In the genomic region with DNA sequence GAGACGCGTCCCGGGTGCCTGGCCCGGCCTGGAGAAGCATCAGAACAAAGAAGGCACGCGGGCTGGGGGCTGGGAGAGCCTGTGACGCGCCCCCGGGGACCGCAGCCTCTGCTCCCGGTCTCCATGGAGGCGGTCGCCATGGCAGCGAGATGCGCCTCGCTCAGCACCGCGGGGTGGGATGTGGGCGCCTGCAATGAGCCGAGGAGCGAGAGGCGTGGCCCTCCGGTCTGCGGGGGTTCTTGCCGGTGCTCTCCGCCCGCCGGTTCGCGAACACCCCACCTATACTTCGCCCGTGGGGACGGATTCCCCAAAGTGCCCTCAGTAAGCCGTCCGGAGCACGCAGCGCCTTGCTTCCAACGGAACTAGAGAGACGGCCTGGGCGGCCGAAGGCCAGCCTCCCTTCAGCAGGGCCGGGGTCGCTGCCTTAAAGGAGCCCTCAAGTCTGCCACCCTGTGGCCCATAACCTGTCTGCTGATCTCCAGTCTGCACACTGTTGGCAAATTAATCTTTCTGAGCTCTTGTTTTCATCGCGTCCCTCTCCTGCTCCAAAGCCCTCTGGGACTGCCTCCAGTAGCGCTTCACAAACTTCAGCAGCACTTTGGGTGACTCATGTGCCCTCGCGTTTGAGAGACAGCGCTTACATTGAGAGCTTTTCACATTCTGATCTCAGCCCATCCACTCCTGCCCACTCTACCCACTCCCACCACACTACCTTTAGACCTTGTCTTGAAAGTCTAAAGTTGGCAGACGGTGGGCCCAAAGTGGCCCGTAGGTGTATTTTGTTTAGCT, we compare ENCODE assay signal across 8 cellular contexts. TPM values are rescaled to one million over a fixed set of nuclear protein-coding genes. Genes with fewer than 3 reads are reported as not detected.
DNase-seq lines count a peak whose midpoint lies in the region; ATAC-seq and TF ChIP-seq lines count a peak whose summit lies in the region.

No MANE protein-coding gene starts in this region.

- peaks cover 15% of the 10 kb centered on the region for H4K20me1 ChIP-seq in PC-3 (ENCODE audit: low read length)

- no peaks in the 10 kb centered on the region for H3K9me3 Mint-ChIP-seq in CD8-positive, alpha-beta memory T cell
- H3K9me3 Mint-ChIP-seq in activated T-cell treated with anti-CD3 and anti-CD28 coated beads, Interleukin-2, amount 50 U/mL, for 4 hours: no peaks in the 10 kb centered on the region
- peaks cover 0 to 2% (median 0%) of the 10 kb centered on the region in 11 donors for H3K9me3 Mint-ChIP-seq in naive thymus-derived CD4-positive, alpha-beta T cell
- H3K9me3 Mint-ChIP-seq in stimulated activated memory B cell treated with anti-CD40 and anti-IgM and Interleukin-4, amounts not matched to agents 10 μg/mL and 1 μg/mL and 100 μg/mL, for 72 hours: no peaks in the 10 kb centered on the region

- H3K4me1 ChIP-seq in CD8-positive, alpha-beta memory T cell (ENCODE audit: insufficient read depth, low read length): peaks cover 22% of the 10 kb centered on the region
- H3K4me1 ChIP-seq in HUES6 (ENCODE audit: control insufficient read depth, insufficient read depth, low read length): peaks cover 13% of the 10 kb centered on the region
- H3K4me1 ChIP-seq in PC-3 (ENCODE audit: insufficient read depth, low read length): peaks cover 38% of the 10 kb centered on the region
- peaks cover 28 to 59% (median 56%) of the 10 kb centered on the region in 4 donors for H3K4me1 ChIP-seq in esophagus muscularis mucosa
- H3K4me1 ChIP-seq in naive thymus-derived CD4-positive, alpha-beta T cell (ENCODE audit: control insufficient read depth in 2 of 2, insufficient read depth in 2 of 2, low read length in 2 of 2): peaks cover 6 to 13% of the 10 kb centered on the region in 2 donors

- intact Hi-C loops in PC-3 (cut with micrococcal nuclease): loop anchor here (5.0 kb wide), 2 partner anchors 46 to 91 kb away; no protein-coding TSS in a partner anchor
- intact Hi-C loops in esophagus muscularis mucosa (cut with DNase I): no loop called here
- intact Hi-C loops in naive thymus-derived CD4-positive, alpha-beta T cell (cut with micrococcal nuclease): loop anchor here (1.0 to 10.0 kb wide), 16 partner anchors 9 to 1356 kb away; a partner anchor contains a TSS

- H3K9me2 ChIP-seq in PC-3 (replicated peaks; ENCODE audit: low read length): no peaks in the 10 kb centered on the region

- peak overlapping the region; percentile 79 for H3K9ac ChIP-seq in HUES6 (ENCODE audit: low read length)
- peak overlapping the region; percentile 93 for H3K9ac ChIP-seq in PC-3 (ENCODE audit: low read length)

- TF ChIP-seq EP300 in esophagus muscularis mucosa (IDR thresholded peaks at IDR 0.05): no peak

- peak; percentile 37 for ATAC-seq in GM19467 (IDR thresholded peaks at IDR 0.05; ENCODE audit: unreplicated experiment)
- peak; percentile 44 for ATAC-seq in PC-3
- ATAC-seq in activated T-cell treated with anti-CD3 and anti-CD28 coated beads, Interleukin-2, amount 50 U/mL, for 4 hours: peak; percentile 64 to 67
- ATAC-seq in naive thymus-derived CD4-positive, alpha-beta T cell: peak; percentile 72
- peak; percentile 73 for ATAC-seq in stimulated activated memory B cell treated with anti-CD40 and anti-IgM and Interleukin-4, amounts not matched to agents 10 μg/mL and 1 μg/mL and 100 μg/mL, for 72 hours

- peaks cover 40% of the 10 kb centered on the region for H3K79me2 ChIP-seq in PC-3 (ENCODE audit: low read length)

- no peaks in the 10 kb centered on the region for H3K9me3 ChIP-seq in CD8-positive, alpha-beta memory T cell (ENCODE audit: low read length)
- no peaks in the 10 kb centered on the region for H3K9me3 ChIP-seq in HUES6 (ENCODE audit: control insufficient read depth, insufficient read depth, low read depth, low read length)
- no peaks in the 10 kb centered on the region for H3K9me3 ChIP-seq in PC-3 (ENCODE audit: low read length)
- no peaks in the 10 kb centered on the region for H3K9me3 ChIP-seq in esophagus muscularis mucosa
- H3K9me3 ChIP-seq in naive thymus-derived CD4-positive, alpha-beta T cell (ENCODE audit: control insufficient read depth in 2 of 3, low read length in 3 of 3): no peaks in the 10 kb centered on the region

- TSS peak; percentile 23 for BruUV-seq in PC-3 (replicated peaks; lab: Mats Ljungman, UMichigan)

- H3K4me3 ChIP-seq in CD8-positive, alpha-beta memory T cell (ENCODE audit: low read length): peak overlapping the region; percentile 91
- H3K4me3 ChIP-seq in HUES6 (ENCODE audit: low read depth, low read length): peak overlapping the region; percentile 96
- H3K4me3 ChIP-seq in PC-3 (ENCODE audit: low read length): peak overlapping the region; percentile 98
- H3K4me3 ChIP-seq in esophagus muscularis mucosa: peak overlapping the region; percentile 68 to 83 (median 70)
- peak overlapping the region; percentile 96 for H3K4me3 ChIP-seq in naive thymus-derived CD4-positive, alpha-beta T cell (ENCODE audit: low read length)

- peaks cover 5 to 7% of the 10 kb centered on the region in 2 donors for H3K27me3 Mint-ChIP-seq in CD8-positive, alpha-beta memory T cell
- H3K27me3 Mint-ChIP-seq in activated T-cell treated with anti-CD3 and anti-CD28 coated beads, Interleukin-2, amount 50 U/mL, for 4 hours (ENCODE audit: low read depth): no peaks in the 10 kb centered on the region
- H3K27me3 Mint-ChIP-seq in naive thymus-derived CD4-positive, alpha-beta T cell: peaks cover 0 to 6% (median 0%) of the 10 kb centered on the region in 5 donors
- H3K27me3 Mint-ChIP-seq in stimulated activated memory B cell treated with anti-CD40 and anti-IgM and Interleukin-4, amounts not matched to agents 10 μg/mL and 1 μg/mL and 100 μg/mL, for 72 hours: no peaks in the 10 kb centered on the region

- H3K4me2 ChIP-seq in PC-3 (ENCODE audit: low read length): peak overlapping the region; percentile 100

- CTCF ChIA-PET in CD8-positive, alpha-beta memory T cell (lab: Charles Lee): interaction anchor here (0.6 to 3.0 kb wide), 20 partner anchors 9 to 317 kb away, joined by 3 to 29 read pairs (median 6); a partner anchor contains a TSS
- CTCF ChIA-PET in PC-3 (lab: Charles Lee): interaction anchor here (0.5 to 2.1 kb wide), 7 partner anchors 12 to 205 kb away, joined by 3 to 18 read pairs (median 4); a partner anchor contains a TSS
- CTCF ChIA-PET in naive thymus-derived CD4-positive, alpha-beta T cell (lab: Charles Lee): interaction anchor here (0.6 to 4.0 kb wide), 14 partner anchors 9 to 317 kb away, joined by 3 to 24 read pairs (median 4); a partner anchor contains a TSS

- peak overlapping the region; percentile 93 for H3K27ac ChIP-seq in CD8-positive, alpha-beta memory T cell (ENCODE audit: low read depth, low read length)
- H3K27ac ChIP-seq in HUES6 (ENCODE audit: low read depth, low read length) (no peak overlapping the region), PC-3 (ENCODE audit: low read length) (peak overlapping the region; percentile 41), esophagus muscularis mucosa (replicated peaks in 1 of 4) (peak overlapping the region; percentile 91 to 97 (median 93))
- peak overlapping the region; percentile 100 for H3K27ac ChIP-seq in naive thymus-derived CD4-positive, alpha-beta T cell (ENCODE audit: low read depth, low read length)

- peak overlapping the region; percentile 64 for H2AFZ ChIP-seq in PC-3 (ENCODE audit: low read length)

- H3K27me3 ChIP-seq in CD8-positive, alpha-beta memory T cell (ENCODE audit: insufficient read depth, low read length, poor library complexity, severe bottlenecking): no peaks in the 10 kb centered on the region
- H3K27me3 ChIP-seq in HUES6 (ENCODE audit: control insufficient read depth, insufficient read depth, low read length) (no peaks in the 10 kb centered on the region), PC-3 (ENCODE audit: low read length) (no peaks in the 10 kb centered on the region), esophagus muscularis mucosa (no peaks in the 10 kb centered on the region)
- H3K27me3 ChIP-seq in naive thymus-derived CD4-positive, alpha-beta T cell (ENCODE audit: control insufficient read depth in 2 of 2, insufficient read depth in 2 of 2, low read length in 2 of 2): no peaks in the 10 kb centered on the region

- POLR2A ChIA-PET in CD8-positive, alpha-beta memory T cell (lab: Charles Lee): interaction anchor here (0.7 to 2.4 kb wide), 12 partner anchors 9 to 314 kb away, joined by 3 to 19 read pairs (median 6); a partner anchor contains a TSS
- POLR2A ChIA-PET in PC-3 (lab: Charles Lee; ENCODE audit: unreplicated experiment): interaction anchor here (0.5 to 1.3 kb wide), 5 partner anchors 10 to 1096 kb away, joined by 3 to 12 read pairs (median 4); a partner anchor contains a TSS
- POLR2A ChIA-PET in naive thymus-derived CD4-positive, alpha-beta T cell (lab: Charles Lee): interaction anchor here (0.6 to 2.8 kb wide), 17 partner anchors 9 to 289 kb away, joined by 3 to 43 read pairs (median 8); a partner anchor contains a TSS

- H3K4me3 Mint-ChIP-seq in CD8-positive, alpha-beta memory T cell: peak overlapping the region; percentile 83 to 98 (median 90)
- H3K4me3 Mint-ChIP-seq in activated T-cell treated with anti-CD3 and anti-CD28 coated beads, Interleukin-2, amount 50 U/mL, for 4 hours: peak overlapping the region; percentile 87
- peak overlapping the region; percentile 78 to 94 (median 90) for H3K4me3 Mint-ChIP-seq in naive thymus-derived CD4-positive, alpha-beta T cell
- H3K4me3 Mint-ChIP-seq in stimulated activated memory B cell treated with anti-CD40 and anti-IgM and Interleukin-4, amounts not matched to agents 10 μg/mL and 1 μg/mL and 100 μg/mL, for 72 hours: peak overlapping the region; percentile 89

- H3K27ac Mint-ChIP-seq in CD8-positive, alpha-beta memory T cell: peak overlapping the region; percentile 87 to 99 (median 98)
- peak overlapping the region; percentile 89 to 98 (median 94) for H3K27ac Mint-ChIP-seq in naive thymus-derived CD4-positive, alpha-beta T cell
- H3K27ac Mint-ChIP-seq in stimulated activated memory B cell treated with anti-CD40 and anti-IgM and Interleukin-4, amounts not matched to agents 10 μg/mL and 1 μg/mL and 100 μg/mL, for 72 hours: peak overlapping the region; percentile 90

- peaks cover 7 to 28% (median 19%) of the 10 kb centered on the region in 3 donors for H3K4me1 Mint-ChIP-seq in CD8-positive, alpha-beta memory T cell
- H3K4me1 Mint-ChIP-seq in activated T-cell treated with anti-CD3 and anti-CD28 coated beads, Interleukin-2, amount 50 U/mL, for 4 hours (ENCODE audit: low read depth): peaks cover 20% of the 10 kb centered on the region
- H3K4me1 Mint-ChIP-seq in naive thymus-derived CD4-positive, alpha-beta T cell: peaks cover 11 to 29% (median 21%) of the 10 kb centered on the region in 7 donors
- peaks cover 47% of the 10 kb centered on the region for H3K4me1 Mint-ChIP-seq in stimulated activated memory B cell treated with anti-CD40 and anti-IgM and Interleukin-4, amounts not matched to agents 10 μg/mL and 1 μg/mL and 100 μg/mL, for 72 hours

- TF ChIP-seq POLR2A in esophagus muscularis mucosa (IDR thresholded peaks at IDR 0.05; ENCODE audit: low read depth): no peak

- peak; percentile 58 for TF ChIP-seq CTCF in PC-3 (conservative IDR thresholded peaks at IDR 0.05; ENCODE audit: low read depth, low read length)
- peak; percentile 48 to 59 (median 56) for TF ChIP-seq CTCF in esophagus muscularis mucosa (IDR thresholded peaks at IDR 0.05)

- peaks cover 0 to 4% (median 3%) of the 10 kb centered on the region in 3 donors for H3K36me3 Mint-ChIP-seq in CD8-positive, alpha-beta memory T cell
- no peaks in the 10 kb centered on the region for H3K36me3 Mint-ChIP-seq in activated T-cell treated with anti-CD3 and anti-CD28 coated beads, Interleukin-2, amount 50 U/mL, for 4 hours (ENCODE audit: insufficient read depth)
- no peaks in the 10 kb centered on the region for H3K36me3 Mint-ChIP-seq in naive thymus-derived CD4-positive, alpha-beta T cell
- H3K36me3 Mint-ChIP-seq in stimulated activated memory B cell treated with anti-CD40 and anti-IgM and Interleukin-4, amounts not matched to agents 10 μg/mL and 1 μg/mL and 100 μg/mL, for 72 hours: no peaks in the 10 kb centered on the region

- no peaks in the 10 kb centered on the region for H3K36me3 ChIP-seq in CD8-positive, alpha-beta memory T cell (ENCODE audit: insufficient read depth, low read length)
- no peaks in the 10 kb centered on the region for H3K36me3 ChIP-seq in HUES6 (ENCODE audit: control insufficient read depth, insufficient read depth, low read length)
- peaks cover 4% of the 10 kb centered on the region; the same call in 1 of the 2 replicates for H3K36me3 ChIP-seq in PC-3 (ENCODE audit: low read depth, low read length)
- no peaks in the 10 kb centered on the region for H3K36me3 ChIP-seq in esophagus muscularis mucosa
- no peaks in the 10 kb centered on the region for H3K36me3 ChIP-seq in naive thymus-derived CD4-positive, alpha-beta T cell (ENCODE audit: control insufficient read depth in 2 of 3, insufficient read depth in 3 of 3, low read length in 3 of 3)

- 3% methylated on average over 13 of the region's 51 CpGs for WGBS in esophagus muscularis mucosa

- H3F3A ChIP-seq in PC-3 (ENCODE audit: low read length, unreplicated experiment): no peaks in the 10 kb centered on the region

- peak; percentile 81 to 95 (median 89) for DNase-seq in CD8-positive, alpha-beta memory T cell
- DNase-seq in PC-3 (peak; percentile 76), esophagus muscularis mucosa (ENCODE audit: extremely low spot score) (no peak)
- peak; percentile 78 for DNase-seq in activated T-cell treated with anti-CD3 and anti-CD28 coated beads, Interleukin-2, amount 50 U/mL, for 4 hours
- peak; percentile 69 to 92 (median 86) for DNase-seq in naive thymus-derived CD4-positive, alpha-beta T cell

RNA-seq across cellular contexts. Expression of a gene that starts 1.0 kb away (rescaled TPM):
- 10 to 100 TPM; 72.7 to 74.9 TPM for total RNA-seq in CD8-positive, alpha-beta memory T cell
- 27.0 TPM for polyA plus RNA-seq in CD8-positive, alpha-beta memory T cell
- 244 and 307 TPM in 2 replicates for total RNA-seq in PC-3 (2014; rRNA removed)
- total RNA-seq in activated T-cell treated with anti-CD3 and anti-CD28 coated beads, Interleukin-2, amount 50 U/mL, for 4 hours: 100 to 1,000 TPM in 1 of 3 donors, 10 to 100 TPM in 2; 63.3 to 102 (median 84.2) TPM
- total RNA-seq in esophagus muscularis mucosa: 10 to 100 TPM; 56.5 to 96.1 (median 73.6) TPM
- total RNA-seq in naive thymus-derived CD4-positive, alpha-beta T cell: 10 to 100 TPM; 14.0 to 27.4 (median 18.4) TPM
- polyA plus RNA-seq in naive thymus-derived CD4-positive, alpha-beta T cell: 10 to 100 TPM; 20.7 to 21.7 TPM

RNA-seq across cellular contexts. Expression of a gene that starts 12.7 kb away (rescaled TPM):
- total RNA-seq in CD8-positive, alpha-beta memory T cell: under 1 TPM; 0.13 to 0.24 TPM
- not detected for polyA plus RNA-seq in CD8-positive, alpha-beta memory T cell
- 2.0 and 2.6 TPM in 2 replicates for total RNA-seq in PC-3 (2014; rRNA removed)
- total RNA-seq in activated T-cell treated with anti-CD3 and anti-CD28 coated beads, Interleukin-2, amount 50 U/mL, for 4 hours: under 1 TPM in 1 of 3 donors, not detected in 2; 0.18 TPM
- under 1 TPM in 1 of 4 donors, not detected in 3; 0.50 TPM for total RNA-seq in esophagus muscularis mucosa
- total RNA-seq in naive thymus-derived CD4-positive, alpha-beta T cell: under 1 TPM in 3 of 5 experiments, not detected in 2; 0.24 to 0.32 (median 0.29) TPM
- not detected for polyA plus RNA-seq in naive thymus-derived CD4-positive, alpha-beta T cell

RNA-seq across cellular contexts. Expression of a gene that starts 18.0 kb away (rescaled TPM):
- total RNA-seq in CD8-positive, alpha-beta memory T cell: 10 to 100 TPM; 66.4 to 69.9 TPM
- 1.7 TPM for polyA plus RNA-seq in CD8-positive, alpha-beta memory T cell
- total RNA-seq in PC-3 (2014; rRNA removed): 213 and 276 TPM in 2 replicates
- total RNA-seq in activated T-cell treated with anti-CD3 and anti-CD28 coated beads, Interleukin-2, amount 50 U/mL, for 4 hours: 10 to 100 TPM; 77.9 to 91.4 (median 89.2) TPM
- total RNA-seq in esophagus muscularis mucosa: 100 to 1,000 TPM; 131 to 225 (median 199) TPM
- total RNA-seq in naive thymus-derived CD4-positive, alpha-beta T cell: 10 to 100 TPM; 35.3 to 73.6 (median 50.0) TPM
- polyA plus RNA-seq in naive thymus-derived CD4-positive, alpha-beta T cell: 1 to 10 TPM; 1.3 to 1.8 TPM

RNA-seq across cellular contexts. Expression of a gene that starts 27.6 kb away (rescaled TPM):
- 10 to 100 TPM; 78.0 to 81.6 TPM for total RNA-seq in CD8-positive, alpha-beta memory T cell
- 61.6 TPM for polyA plus RNA-seq in CD8-positive, alpha-beta memory T cell
- total RNA-seq in PC-3 (2014; rRNA removed) (89.7 and 106 TPM in 2 replicates), esophagus muscularis mucosa (10 to 100 TPM; 29.9 to 43.1 (median 35.6) TPM)
- 10 to 100 TPM; 32.8 to 40.8 (median 34.7) TPM for total RNA-seq in activated T-cell treated with anti-CD3 and anti-CD28 coated beads, Interleukin-2, amount 50 U/mL, for 4 hours
- 100 to 1,000 TPM; 166 to 392 (median 281) TPM for total RNA-seq in naive thymus-derived CD4-positive, alpha-beta T cell
- 10 to 100 TPM; 37.0 to 45.7 TPM for polyA plus RNA-seq in naive thymus-derived CD4-positive, alpha-beta T cell

RNA-seq across cellular contexts. Expression of a gene that starts 36.1 kb away (rescaled TPM):
- total RNA-seq in CD8-positive, alpha-beta memory T cell: not detected
- polyA plus RNA-seq in CD8-positive, alpha-beta memory T cell: not detected
- total RNA-seq in PC-3 (2014; rRNA removed): not detected in 2 replicates
- total RNA-seq in activated T-cell treated with anti-CD3 and anti-CD28 coated beads, Interleukin-2, amount 50 U/mL, for 4 hours: under 1 TPM in 1 of 3 donors, not detected in 2; 0.08 TPM
- 10 to 100 TPM in 3 of 4 donors, 1 to 10 TPM in 1; 8.9 to 22.2 (median 16.4) TPM for total RNA-seq in esophagus muscularis mucosa
- not detected for total RNA-seq in naive thymus-derived CD4-positive, alpha-beta T cell
- polyA plus RNA-seq in naive thymus-derived CD4-positive, alpha-beta T cell: under 1 TPM; 0.09 to 0.20 TPM
